In the genomic region with DNA sequence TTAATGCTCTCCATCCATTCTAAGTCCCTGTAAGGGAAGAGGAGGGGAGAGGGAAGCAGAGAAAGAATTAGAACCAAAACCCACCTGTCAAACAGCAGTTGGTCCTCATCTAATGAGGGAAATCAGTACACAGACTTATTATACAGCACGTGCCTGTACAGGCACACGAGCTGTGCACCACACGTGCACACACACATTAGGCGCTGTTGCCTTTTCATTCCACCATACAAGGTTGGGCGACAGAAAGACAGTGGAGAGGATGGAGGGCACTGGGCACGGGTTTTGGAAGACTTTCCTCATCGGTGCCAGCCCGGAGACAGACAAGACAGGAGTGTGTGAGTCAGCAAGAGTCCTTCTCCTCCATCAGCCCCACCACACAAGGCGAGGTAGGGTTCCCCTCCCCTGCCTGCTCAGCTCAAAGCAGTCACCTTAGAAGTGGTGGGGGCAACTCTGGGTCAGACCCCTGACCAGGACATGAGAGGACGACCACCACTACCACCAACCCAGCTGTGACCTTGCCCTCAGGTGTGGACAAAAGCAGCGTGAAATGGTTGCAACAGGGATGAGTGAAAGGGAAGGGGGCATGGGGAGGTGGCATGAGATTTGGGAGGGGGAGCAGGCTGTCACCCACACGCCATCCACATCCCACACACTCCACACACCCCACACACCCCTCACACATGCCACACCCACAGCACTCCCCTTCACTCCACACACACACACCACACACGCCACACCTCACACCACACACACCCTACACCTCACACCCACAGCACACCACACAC, we compare ENCODE assay signal across 19 cellular contexts.
A peak's percentile ranks its signal among the peaks of the same experiment; 100 is the strongest.
DNase-seq lines count a peak whose midpoint lies in the region; ATAC-seq, FAIRE-seq and TF ChIP-seq lines count a peak whose summit lies in the region.
"Had no signal": no experiment of that assay in that cellular context is flagged by ENCODE, and none has a peak within 500 bp of the region (broad histone marks: within the 10 kb centered on the region; RNA-seq: fewer than 3 reads in every experiment).

No MANE protein-coding gene starts in this region.

- H3K4me3 Mint-ChIP-seq in CD8-positive, alpha-beta T cell = no peak overlapping the region
- H3K4me3 Mint-ChIP-seq: mesothelial cell of epicardium had no signal

- CTCF ChIA-PET in CD8-positive, alpha-beta T cell (lab: Charles Lee) = interaction anchor here (1.0 to 2.6 kb wide), 3 partner anchors 10 to 14 kb away, joined by 3 to 10 read pairs (median 3); no protein-coding TSS in a partner anchor

- H3K23ac ChIP-seq in trophoblast cell (ENCODE audit: low read length) = peak overlapping the region; percentile 80

- H2BK120ac ChIP-seq in trophoblast cell (ENCODE audit: insufficient read depth, low read length, poor library complexity) = no peak overlapping the region

- H3K79me2 ChIP-seq in MM.1S (ENCODE audit: low read length) (no peaks in the 10 kb centered on the region), trophoblast cell (ENCODE audit: control insufficient read depth, insufficient read depth, low read length, poor library complexity) (no peaks in the 10 kb centered on the region)

- H2AFZ ChIP-seq in MM.1S (ENCODE audit: low read length) = 0 out of 2 replicates have a peak overlapping the region, but pooled peaks have one; percentile 15
- no peak overlapping the region for H2AFZ ChIP-seq in trophoblast cell (ENCODE audit: insufficient read depth, low read length, poor library complexity)

- POLR2A ChIA-PET in CD8-positive, alpha-beta T cell (lab: Charles Lee) = interaction anchor here (0.6 kb wide), 1 partner anchor 231 kb away, joined by 3 read pairs; no protein-coding TSS in a partner anchor

- no peaks in the 10 kb centered on the region for H4K20me1 ChIP-seq in MM.1S (ENCODE audit: insufficient read depth, low read length)

- no peak overlapping the region for H4K8ac ChIP-seq in trophoblast cell (ENCODE audit: low read depth, low read length)

- H3K27me3 ChIP-seq in CD8-positive, alpha-beta T cell (ENCODE audit: insufficient read depth, low read length) = no peaks in the 10 kb centered on the region
- H3K27me3 ChIP-seq in MM.1S (replicated peaks; ENCODE audit: insufficient read depth, low read length) (no peaks in the 10 kb centered on the region), dorsolateral prefrontal cortex (no peaks in the 10 kb centered on the region), trophoblast cell (ENCODE audit: insufficient read depth, low read length) (no peaks in the 10 kb centered on the region)

- H4K12ac ChIP-seq in trophoblast cell (ENCODE audit: low read depth, low read length) = no peak overlapping the region

- peaks cover 67% of the 10 kb centered on the region for H3K36me3 ChIP-seq in CD8-positive, alpha-beta T cell (ENCODE audit: insufficient read depth, low read length)
- no peaks in the 10 kb centered on the region for H3K36me3 ChIP-seq in MM.1S (replicated peaks; ENCODE audit: insufficient read depth, low read length)
- H3K36me3 ChIP-seq in trophoblast cell (ENCODE audit: control insufficient read depth in 1 of 2, insufficient read depth in 2 of 2, low read length in 2 of 2) = peaks cover 78 to 84% of the 10 kb centered on the region in 2 experiments

- 0 out of 2 replicates have a peak, but pooled peaks cover 4% of the 10 kb centered on the region for H3F3A ChIP-seq in MM.1S (ENCODE audit: insufficient read depth, low read length)

- no peak overlapping the region for H2AK5ac ChIP-seq in trophoblast cell (ENCODE audit: low read length)

- WGBS in trophoblast cell (ENCODE audit: extremely low coverage, insufficient coverage, insufficient read length) = 100% methylated on average over 1 of the region's 13 CpGs

- H3K36me3 Mint-ChIP-seq in CD8-positive, alpha-beta T cell = peaks cover 86% of the 10 kb centered on the region

- H2BK12ac ChIP-seq in trophoblast cell (ENCODE audit: low read length) = no peak overlapping the region

- H3K27ac Mint-ChIP-seq in CD8-positive, alpha-beta T cell = peak overlapping the region; percentile 90
- H3K27ac Mint-ChIP-seq: mesothelial cell of epicardium had no signal

- H3K4ac ChIP-seq in trophoblast cell (ENCODE audit: low read depth, low read length) = no peak overlapping the region

- H3K4me1 ChIP-seq in CD8-positive, alpha-beta T cell (ENCODE audit: insufficient read depth, low read length) = peaks cover 15% of the 10 kb centered on the region
- H3K4me1 ChIP-seq in MM.1S (ENCODE audit: low read length) = peaks cover 6% of the 10 kb centered on the region; the same call in 1 of the 2 replicates
- peaks cover 2 to 12% of the 10 kb centered on the region in 2 experiments for H3K4me1 ChIP-seq in trophoblast cell (ENCODE audit: control insufficient read depth in 1 of 2, insufficient read depth in 2 of 2, low read length in 2 of 2)
- H3K4me1 ChIP-seq: HAP-1 had no signal

- H3K27ac ChIP-seq in CD8-positive, alpha-beta T cell (ENCODE audit: low read depth, low read length) = peak overlapping the region; percentile 28
- H3K27ac ChIP-seq in MM.1S (ENCODE audit: low read length) (peak overlapping the region; percentile 52; the same call in 1 of the 2 replicates), dorsolateral prefrontal cortex (peak overlapping the region in 43 of 59 donors; percentile 1 to 78 (median 52)), trophoblast cell (ENCODE audit: low read depth, low read length) (no peak overlapping the region)
- H3K27ac ChIP-seq: VCaP had no signal

- H3K9ac ChIP-seq in MM.1S (ENCODE audit: low read length) (no peak overlapping the region), trophoblast cell (ENCODE audit: low read length) (no peak overlapping the region)

- H3K4me3 ChIP-seq in CD8-positive, alpha-beta T cell (ENCODE audit: low read depth, low read length) = no peak overlapping the region
- no peak overlapping the region for H3K4me3 ChIP-seq in MM.1S (ENCODE audit: low read length)
- H3K4me3 ChIP-seq in dorsolateral prefrontal cortex = no peak overlapping the region
- peak overlapping the region; percentile 59 for H3K4me3 ChIP-seq in trophoblast cell (ENCODE audit: low read depth, low read length)
- H3K4me3 ChIP-seq: HAP-1 had no signal

- H3K18ac ChIP-seq in trophoblast cell (ENCODE audit: low read length) = peak overlapping the region; percentile 9

- H3K14ac ChIP-seq in trophoblast cell (ENCODE audit: low read length) = no peak overlapping the region

- no peak for DNase-seq in CD8-positive, alpha-beta T cell
- DNase-seq in MM.1S = no peak
- DNase-seq in dorsolateral prefrontal cortex = no peak
- no peak for DNase-seq in trophoblast cell
- no peak for DNase-seq in NOMO-1 (lab: John Stamatoyannopoulos, UW; ENCODE audit: unreplicated experiment in 2 of 2)
- DNase-seq in frontal cortex (ENCODE audit: low spot score in 2 of 2) = no peak
- no peak for DNase-seq in COLO668 (lab: John Stamatoyannopoulos, UW; ENCODE audit: unreplicated experiment)
- DNase-seq: activated T-cell treated with anti-CD3 and anti-CD28 coated beads, Interleukin-2, amount 50 U/mL, for 1 hour; C1 segment of cervical spinal cord; cerebellar nuclear complex; GDM1; NCI-H187; SHP77 treated with DMSO at 0.1 percent for 48 hours; stimulated activated CD4-positive, alpha-beta T cell treated with anti-CD3 and anti-CD28 coated beads, Interleukin-4, amount 100 ng/mL, for 24 hours; stimulated activated naive CD4-positive, alpha-beta T cell had no signal

- H3K9me2 ChIP-seq in MM.1S (replicated peaks; ENCODE audit: insufficient read depth, low read length) = no peaks in the 10 kb centered on the region

- H3K4me1 Mint-ChIP-seq in CD8-positive, alpha-beta T cell (ENCODE audit: low read depth) = peaks cover 27% of the 10 kb centered on the region
- H3K4me1 Mint-ChIP-seq: mesothelial cell of epicardium had no signal

- H3K4me2 ChIP-seq in MM.1S (ENCODE audit: low read depth, low read length) (no peak overlapping the region), trophoblast cell (ENCODE audit: low read length) (no peak overlapping the region)

- no peaks in the 10 kb centered on the region for H3K9me3 ChIP-seq in CD8-positive, alpha-beta T cell (ENCODE audit: low read length)
- H3K9me3 ChIP-seq in MM.1S (replicated peaks; ENCODE audit: insufficient read depth, low read length) (no peaks in the 10 kb centered on the region), trophoblast cell (ENCODE audit: insufficient read depth, low read depth, low read length) (peaks cover 10% of the 10 kb centered on the region)
- H3K9me3 ChIP-seq: HAP-1 had no signal

- FAIRE-seq in frontal cortex (lab: Jason Lieb, UNC) = no peak

- H3K9me3 Mint-ChIP-seq in CD8-positive, alpha-beta T cell = no peaks in the 10 kb centered on the region
- H3K9me3 Mint-ChIP-seq: mesothelial cell of epicardium had no signal

- TF ChIP-seq CTCF in CD8-positive, alpha-beta T cell (IDR thresholded peaks at IDR 0.05) = no peak
- TF ChIP-seq CTCF in MM.1S (IDR thresholded peaks at IDR 0.05; ENCODE audit: low read length) (no peak), dorsolateral prefrontal cortex (IDR thresholded peaks at IDR 0.05 in 54 of 56, conservative IDR thresholded peaks at IDR 0.05 in 2 of 56; ENCODE audit: low read depth in 1 of 56, partially characterized antibody in 56 of 56) (no peak)

- intact Hi-C loops in CD8-positive, alpha-beta T cell (cut with DNase I, micrococcal nuclease) = no loop called here
- intact Hi-C loops in dorsolateral prefrontal cortex (cut with DNase I) = no loop called here

- no peaks in the 10 kb centered on the region for H3K27me3 Mint-ChIP-seq in CD8-positive, alpha-beta T cell (ENCODE audit: low read depth)

- H3K79me1 ChIP-seq in trophoblast cell (ENCODE audit: low read length) = no peaks in the 10 kb centered on the region

- no peak overlapping the region for H2BK5ac ChIP-seq in trophoblast cell (ENCODE audit: low read depth, low read length, poor library complexity)

- H4K91ac ChIP-seq in trophoblast cell (ENCODE audit: low read depth, low read length) = no peak overlapping the region

- peak; percentile 29 for ATAC-seq in CD8-positive, alpha-beta T cell
- ATAC-seq in HG02678 (IDR thresholded peaks at IDR 0.05; ENCODE audit: unreplicated experiment) = no peak
